ENCODE assay signal across 1 cellular context in the genomic region with DNA sequence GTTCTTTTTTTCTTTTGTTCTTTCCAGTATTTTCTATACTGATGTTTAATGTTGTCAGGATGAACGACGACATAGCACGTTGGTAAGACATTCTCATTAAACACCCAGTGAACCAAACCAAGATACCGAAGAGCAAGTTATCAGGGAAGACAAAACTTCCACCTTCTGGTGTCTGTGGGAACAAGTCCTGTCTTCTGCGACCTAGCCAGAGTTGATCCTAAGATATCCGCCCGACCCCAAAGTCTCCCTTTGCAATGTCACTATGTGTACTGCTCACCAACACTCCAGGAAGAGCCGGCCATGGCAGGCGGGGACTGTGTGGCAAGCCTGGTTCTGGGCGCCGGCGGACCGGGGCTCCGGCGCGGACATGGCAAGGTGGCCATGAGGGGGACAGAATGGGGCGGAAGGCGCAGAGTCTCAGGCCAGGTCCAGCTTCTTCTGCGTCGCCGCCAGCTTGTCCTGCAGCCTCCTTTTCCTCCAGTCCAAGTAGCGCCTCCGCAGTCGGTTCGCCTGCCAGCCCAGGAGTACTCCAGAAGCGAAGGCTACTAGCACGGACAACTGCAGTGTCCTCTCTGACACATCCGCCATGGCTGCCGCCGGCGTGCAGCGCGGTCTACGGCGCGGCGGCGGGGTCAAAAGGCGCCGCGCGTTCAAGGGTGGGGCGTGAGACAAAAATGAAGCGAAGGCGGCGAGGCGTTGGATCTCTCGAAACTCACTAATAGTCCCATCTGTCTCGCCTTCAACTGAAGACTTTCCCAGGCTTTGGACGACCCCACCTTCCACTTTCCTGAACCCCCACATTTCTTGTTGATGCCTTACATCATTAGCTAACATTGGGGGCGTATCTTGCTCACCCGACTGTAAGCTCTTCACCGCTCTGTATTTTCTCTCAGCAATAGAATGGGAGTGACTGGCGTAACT.
TF ChIP-seq lines count a peak whose summit lies in the region.

TSS of gene MTLN (minus strand) at position 610 of the 921 bp plus-strand sequence. CDS start at position 588, 22 bp downstream.

TF ChIP-seq in endothelial cell of umbilical vein, 7 proteins besides CTCF, POLR2A, EP300 and RAD21 (continued from another document):
- TF ChIP-seq POLR2AphosphoS5 (IDR thresholded peaks at IDR 0.05; ENCODE audit: insufficient read depth, low read depth, low read length) (peak; percentile 86), GATA2 (IDR thresholded peaks at IDR 0.05; ENCODE audit: insufficient read depth, insufficient read length, low read depth, low read length) (no peak), EZH2 (IDR thresholded peaks at IDR 0.05; ENCODE audit: borderline replicate concordance, low read depth, low read length, severe bottlenecking) (no peak), JUN (IDR thresholded peaks at IDR 0.05; ENCODE audit: borderline replicate concordance, insufficient read depth, insufficient read length, low read depth) (no peak)
